In the genomic region with DNA sequence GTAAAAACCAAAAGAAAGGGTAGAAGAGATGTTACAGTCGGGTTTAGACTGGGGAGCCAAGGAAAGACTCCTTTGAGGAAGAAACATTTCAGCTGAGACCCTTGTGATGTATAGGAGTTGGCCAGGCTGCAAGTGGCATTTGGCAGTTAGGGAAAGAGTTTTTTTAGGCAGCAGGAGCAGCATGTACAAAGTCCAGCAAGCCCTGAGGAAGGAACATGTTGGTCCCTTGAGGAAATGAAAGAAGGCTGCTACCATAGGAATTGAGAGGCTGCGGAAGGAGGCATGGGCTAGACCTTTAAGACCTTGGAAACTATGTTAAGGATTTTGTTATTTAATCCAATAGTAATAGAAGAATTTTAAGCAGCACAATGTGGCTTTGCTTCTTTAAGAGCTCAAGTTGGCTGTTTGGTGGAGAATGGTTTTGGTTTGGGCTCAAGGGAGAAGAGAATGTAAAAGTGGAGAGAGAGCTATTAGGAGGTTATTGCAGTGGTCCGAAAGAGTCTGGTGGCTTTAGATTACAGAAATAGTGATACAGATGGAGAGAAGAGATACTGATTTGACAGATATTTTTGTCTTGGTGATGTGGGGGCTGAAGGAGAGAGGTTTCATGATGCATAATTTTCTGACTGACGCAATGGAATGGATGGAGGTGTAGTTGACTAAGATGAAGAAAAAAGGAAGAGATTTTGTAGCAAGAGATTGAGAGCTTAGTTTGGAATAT, we compare ENCODE assay signal across 1 cellular context.
TF ChIP-seq lines count a peak whose summit lies in the region.

No MANE protein-coding gene starts in this region.

TF ChIP-seq in GM23338, 12 proteins besides CTCF, POLR2A, EP300 and RAD21 (continued from another document):
- TF ChIP-seq, protein P1, sequence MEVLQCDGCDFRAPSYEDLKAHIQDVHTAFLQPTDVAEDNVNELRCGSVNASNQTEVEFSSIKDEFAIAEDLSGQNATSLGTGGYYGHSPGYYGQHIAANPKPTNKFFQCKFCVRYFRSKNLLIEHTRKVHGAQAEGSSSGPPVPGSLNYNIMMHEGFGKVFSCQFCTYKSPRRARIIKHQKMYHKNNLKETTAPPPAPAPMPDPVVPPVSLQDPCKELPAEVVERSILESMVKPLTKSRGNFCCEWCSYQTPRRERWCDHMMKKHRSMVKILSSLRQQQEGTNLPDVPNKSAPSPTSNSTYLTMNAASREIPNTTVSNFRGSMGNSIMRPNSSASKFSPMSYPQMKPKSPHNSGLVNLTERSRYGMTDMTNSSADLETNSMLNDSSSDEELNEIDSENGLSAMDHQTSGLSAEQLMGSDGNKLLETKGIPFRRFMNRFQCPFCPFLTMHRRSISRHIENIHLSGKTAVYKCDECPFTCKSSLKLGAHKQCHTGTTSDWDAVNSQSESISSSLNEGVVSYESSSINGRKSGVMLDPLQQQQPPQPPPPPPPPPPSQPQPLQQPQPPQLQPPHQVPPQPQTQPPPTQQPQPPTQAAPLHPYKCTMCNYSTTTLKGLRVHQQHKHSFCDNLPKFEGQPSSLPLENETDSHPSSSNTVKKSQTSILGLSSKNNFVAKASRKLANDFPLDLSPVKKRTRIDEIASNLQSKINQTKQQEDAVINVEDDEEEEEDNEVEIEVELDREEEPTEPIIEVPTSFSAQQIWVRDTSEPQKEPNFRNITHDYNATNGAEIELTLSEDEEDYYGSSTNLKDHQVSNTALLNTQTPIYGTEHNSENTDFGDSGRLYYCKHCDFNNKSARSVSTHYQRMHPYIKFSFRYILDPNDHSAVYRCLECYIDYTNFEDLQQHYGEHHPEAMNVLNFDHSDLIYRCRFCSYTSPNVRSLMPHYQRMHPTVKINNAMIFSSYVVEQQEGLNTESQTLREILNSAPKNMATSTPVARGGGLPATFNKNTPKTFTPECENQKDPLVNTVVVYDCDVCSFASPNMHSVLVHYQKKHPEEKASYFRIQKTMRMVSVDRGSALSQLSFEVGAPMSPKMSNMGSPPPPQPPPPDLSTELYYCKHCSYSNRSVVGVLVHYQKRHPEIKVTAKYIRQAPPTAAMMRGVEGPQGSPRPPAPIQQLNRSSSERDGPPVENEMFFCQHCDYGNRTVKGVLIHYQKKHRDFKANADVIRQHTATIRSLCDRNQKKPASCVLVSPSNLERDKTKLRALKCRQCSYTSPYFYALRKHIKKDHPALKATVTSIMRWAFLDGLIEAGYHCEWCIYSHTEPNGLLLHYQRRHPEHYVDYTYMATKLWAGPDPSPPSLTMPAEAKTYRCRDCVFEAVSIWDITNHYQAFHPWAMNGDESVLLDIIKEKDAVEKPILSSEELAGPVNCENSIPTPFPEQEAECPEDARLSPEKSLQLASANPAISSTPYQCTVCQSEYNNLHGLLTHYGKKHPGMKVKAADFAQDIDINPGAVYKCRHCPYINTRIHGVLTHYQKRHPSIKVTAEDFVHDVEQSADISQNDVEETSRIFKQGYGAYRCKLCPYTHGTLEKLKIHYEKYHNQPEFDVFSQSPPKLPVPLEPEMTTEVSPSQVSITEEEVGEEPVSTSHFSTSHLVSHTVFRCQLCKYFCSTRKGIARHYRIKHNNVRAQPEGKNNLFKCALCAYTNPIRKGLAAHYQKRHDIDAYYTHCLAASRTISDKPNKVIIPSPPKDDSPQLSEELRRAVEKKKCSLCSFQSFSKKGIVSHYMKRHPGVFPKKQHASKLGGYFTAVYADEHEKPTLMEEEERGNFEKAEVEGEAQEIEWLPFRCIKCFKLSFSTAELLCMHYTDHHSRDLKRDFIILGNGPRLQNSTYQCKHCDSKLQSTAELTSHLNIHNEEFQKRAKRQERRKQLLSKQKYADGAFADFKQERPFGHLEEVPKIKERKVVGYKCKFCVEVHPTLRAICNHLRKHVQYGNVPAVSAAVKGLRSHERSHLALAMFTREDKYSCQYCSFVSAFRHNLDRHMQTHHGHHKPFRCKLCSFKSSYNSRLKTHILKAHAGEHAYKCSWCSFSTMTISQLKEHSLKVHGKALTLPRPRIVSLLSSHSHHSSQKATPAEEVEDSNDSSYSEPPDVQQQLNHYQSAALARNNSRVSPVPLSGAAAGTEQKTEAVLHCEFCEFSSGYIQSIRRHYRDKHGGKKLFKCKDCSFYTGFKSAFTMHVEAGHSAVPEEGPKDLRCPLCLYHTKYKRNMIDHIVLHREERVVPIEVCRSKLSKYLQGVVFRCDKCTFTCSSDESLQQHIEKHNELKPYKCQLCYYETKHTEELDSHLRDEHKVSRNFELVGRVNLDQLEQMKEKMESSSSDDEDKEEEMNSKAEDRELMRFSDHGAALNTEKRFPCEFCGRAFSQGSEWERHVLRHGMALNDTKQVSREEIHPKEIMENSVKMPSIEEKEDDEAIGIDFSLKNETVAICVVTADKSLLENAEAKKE (CRISPR knock-in tag; IDR thresholded peaks at IDR 0.05) = no peak
- TF ChIP-seq CREB1 (CRISPR knock-in tag; IDR thresholded peaks at IDR 0.05; ENCODE audit: low read depth) = no peak
- TF ChIP-seq, protein P2, sequence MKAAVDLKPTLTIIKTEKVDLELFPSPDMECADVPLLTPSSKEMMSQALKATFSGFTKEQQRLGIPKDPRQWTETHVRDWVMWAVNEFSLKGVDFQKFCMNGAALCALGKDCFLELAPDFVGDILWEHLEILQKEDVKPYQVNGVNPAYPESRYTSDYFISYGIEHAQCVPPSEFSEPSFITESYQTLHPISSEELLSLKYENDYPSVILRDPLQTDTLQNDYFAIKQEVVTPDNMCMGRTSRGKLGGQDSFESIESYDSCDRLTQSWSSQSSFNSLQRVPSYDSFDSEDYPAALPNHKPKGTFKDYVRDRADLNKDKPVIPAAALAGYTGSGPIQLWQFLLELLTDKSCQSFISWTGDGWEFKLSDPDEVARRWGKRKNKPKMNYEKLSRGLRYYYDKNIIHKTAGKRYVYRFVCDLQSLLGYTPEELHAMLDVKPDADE (IDR thresholded peaks at IDR 0.05) = no peak
TF ChIP-seq in GM23338: peak in this region for 0.
